Comparison of ENCODE assay signal across 2 cellular contexts in the genomic region with DNA sequence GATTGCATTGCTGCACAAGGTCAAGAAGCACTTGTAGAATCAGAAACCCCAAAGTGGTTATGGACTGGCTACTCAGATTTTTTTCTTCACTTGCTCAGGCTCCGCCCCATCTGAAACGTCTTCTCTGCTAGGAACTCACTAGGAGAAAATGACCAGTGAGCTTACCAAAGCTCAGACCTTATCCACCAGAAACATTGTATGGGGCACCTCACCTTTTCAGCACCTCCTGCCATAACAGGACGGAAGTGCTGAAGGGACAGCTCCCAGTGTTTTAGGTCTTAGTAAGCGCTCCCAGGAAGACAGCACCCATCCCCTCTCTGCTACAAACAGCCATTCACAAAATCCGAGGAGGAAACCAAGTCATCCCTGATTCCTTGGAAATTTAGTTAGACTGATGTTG.
A peak's percentile ranks its signal among the peaks of the same experiment; 100 is the strongest.
TF ChIP-seq lines count a peak whose summit lies in the region.

No MANE protein-coding gene starts in this region.

TF ChIP-seq in HepG2, 621 proteins besides CTCF, POLR2A, EP300 and RAD21 (continued from another document):
- TF ChIP-seq, protein P1, sequence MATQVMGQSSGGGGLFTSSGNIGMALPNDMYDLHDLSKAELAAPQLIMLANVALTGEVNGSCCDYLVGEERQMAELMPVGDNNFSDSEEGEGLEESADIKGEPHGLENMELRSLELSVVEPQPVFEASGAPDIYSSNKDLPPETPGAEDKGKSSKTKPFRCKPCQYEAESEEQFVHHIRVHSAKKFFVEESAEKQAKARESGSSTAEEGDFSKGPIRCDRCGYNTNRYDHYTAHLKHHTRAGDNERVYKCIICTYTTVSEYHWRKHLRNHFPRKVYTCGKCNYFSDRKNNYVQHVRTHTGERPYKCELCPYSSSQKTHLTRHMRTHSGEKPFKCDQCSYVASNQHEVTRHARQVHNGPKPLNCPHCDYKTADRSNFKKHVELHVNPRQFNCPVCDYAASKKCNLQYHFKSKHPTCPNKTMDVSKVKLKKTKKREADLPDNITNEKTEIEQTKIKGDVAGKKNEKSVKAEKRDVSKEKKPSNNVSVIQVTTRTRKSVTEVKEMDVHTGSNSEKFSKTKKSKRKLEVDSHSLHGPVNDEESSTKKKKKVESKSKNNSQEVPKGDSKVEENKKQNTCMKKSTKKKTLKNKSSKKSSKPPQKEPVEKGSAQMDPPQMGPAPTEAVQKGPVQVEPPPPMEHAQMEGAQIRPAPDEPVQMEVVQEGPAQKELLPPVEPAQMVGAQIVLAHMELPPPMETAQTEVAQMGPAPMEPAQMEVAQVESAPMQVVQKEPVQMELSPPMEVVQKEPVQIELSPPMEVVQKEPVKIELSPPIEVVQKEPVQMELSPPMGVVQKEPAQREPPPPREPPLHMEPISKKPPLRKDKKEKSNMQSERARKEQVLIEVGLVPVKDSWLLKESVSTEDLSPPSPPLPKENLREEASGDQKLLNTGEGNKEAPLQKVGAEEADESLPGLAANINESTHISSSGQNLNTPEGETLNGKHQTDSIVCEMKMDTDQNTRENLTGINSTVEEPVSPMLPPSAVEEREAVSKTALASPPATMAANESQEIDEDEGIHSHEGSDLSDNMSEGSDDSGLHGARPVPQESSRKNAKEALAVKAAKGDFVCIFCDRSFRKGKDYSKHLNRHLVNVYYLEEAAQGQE (IDR thresholded peaks at IDR 0.05; ENCODE audit: borderline replicate concordance in 1 of 2, low read depth in 1 of 2, low read length in 2 of 2) = peak; percentile 31 to 90

TF ChIP-seq in SK-N-SH treated with all-trans-retinoic acid at 6 μM for 48 hours, 23 proteins besides CTCF, POLR2A, EP300 and RAD21 (continued from another document):
- TF ChIP-seq, protein P2, sequence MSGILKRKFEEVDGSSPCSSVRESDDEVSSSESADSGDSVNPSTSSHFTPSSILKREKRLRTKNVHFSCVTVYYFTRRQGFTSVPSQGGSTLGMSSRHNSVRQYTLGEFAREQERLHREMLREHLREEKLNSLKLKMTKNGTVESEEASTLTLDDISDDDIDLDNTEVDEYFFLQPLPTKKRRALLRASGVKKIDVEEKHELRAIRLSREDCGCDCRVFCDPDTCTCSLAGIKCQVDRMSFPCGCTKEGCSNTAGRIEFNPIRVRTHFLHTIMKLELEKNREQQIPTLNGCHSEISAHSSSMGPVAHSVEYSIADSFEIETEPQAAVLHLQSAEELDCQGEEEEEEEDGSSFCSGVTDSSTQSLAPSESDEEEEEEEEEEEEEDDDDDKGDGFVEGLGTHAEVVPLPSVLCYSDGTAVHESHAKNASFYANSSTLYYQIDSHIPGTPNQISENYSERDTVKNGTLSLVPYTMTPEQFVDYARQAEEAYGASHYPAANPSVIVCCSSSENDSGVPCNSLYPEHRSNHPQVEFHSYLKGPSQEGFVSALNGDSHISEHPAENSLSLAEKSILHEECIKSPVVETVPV (CRISPR knock-in tag; IDR thresholded peaks at IDR 0.05) = no peak
- TF ChIP-seq CSDC2 (CRISPR knock-in tag; IDR thresholded peaks at IDR 0.05) (no peak), ZNF8 (CRISPR knock-in tag; IDR thresholded peaks at IDR 0.05) (no peak), GLIS3 (CRISPR knock-in tag; IDR thresholded peaks at IDR 0.05) (no peak), TCF4 (CRISPR knock-in tag; IDR thresholded peaks at IDR 0.05; ENCODE audit: borderline replicate concordance) (no peak), ZFP30 (CRISPR knock-in tag; IDR thresholded peaks at IDR 0.05) (no peak), TOX (CRISPR knock-in tag; IDR thresholded peaks at IDR 0.05; ENCODE audit: borderline replicate concordance) (no peak), ARNTL (CRISPR knock-in tag; IDR thresholded peaks at IDR 0.05; ENCODE audit: borderline replicate concordance, low read depth) (no peak)
- TF ChIP-seq, protein P3, sequence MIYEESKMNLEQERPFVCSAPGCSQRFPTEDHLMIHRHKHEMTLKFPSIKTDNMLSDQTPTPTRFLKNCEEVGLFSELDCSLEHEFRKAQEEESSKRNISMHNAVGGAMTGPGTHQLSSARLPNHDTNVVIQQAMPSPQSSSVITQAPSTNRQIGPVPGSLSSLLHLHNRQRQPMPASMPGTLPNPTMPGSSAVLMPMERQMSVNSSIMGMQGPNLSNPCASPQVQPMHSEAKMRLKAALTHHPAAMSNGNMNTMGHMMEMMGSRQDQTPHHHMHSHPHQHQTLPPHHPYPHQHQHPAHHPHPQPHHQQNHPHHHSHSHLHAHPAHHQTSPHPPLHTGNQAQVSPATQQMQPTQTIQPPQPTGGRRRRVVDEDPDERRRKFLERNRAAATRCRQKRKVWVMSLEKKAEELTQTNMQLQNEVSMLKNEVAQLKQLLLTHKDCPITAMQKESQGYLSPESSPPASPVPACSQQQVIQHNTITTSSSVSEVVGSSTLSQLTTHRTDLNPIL (CRISPR knock-in tag; IDR thresholded peaks at IDR 0.05; ENCODE audit: low read depth) = no peak
- TF ChIP-seq, protein P4, sequence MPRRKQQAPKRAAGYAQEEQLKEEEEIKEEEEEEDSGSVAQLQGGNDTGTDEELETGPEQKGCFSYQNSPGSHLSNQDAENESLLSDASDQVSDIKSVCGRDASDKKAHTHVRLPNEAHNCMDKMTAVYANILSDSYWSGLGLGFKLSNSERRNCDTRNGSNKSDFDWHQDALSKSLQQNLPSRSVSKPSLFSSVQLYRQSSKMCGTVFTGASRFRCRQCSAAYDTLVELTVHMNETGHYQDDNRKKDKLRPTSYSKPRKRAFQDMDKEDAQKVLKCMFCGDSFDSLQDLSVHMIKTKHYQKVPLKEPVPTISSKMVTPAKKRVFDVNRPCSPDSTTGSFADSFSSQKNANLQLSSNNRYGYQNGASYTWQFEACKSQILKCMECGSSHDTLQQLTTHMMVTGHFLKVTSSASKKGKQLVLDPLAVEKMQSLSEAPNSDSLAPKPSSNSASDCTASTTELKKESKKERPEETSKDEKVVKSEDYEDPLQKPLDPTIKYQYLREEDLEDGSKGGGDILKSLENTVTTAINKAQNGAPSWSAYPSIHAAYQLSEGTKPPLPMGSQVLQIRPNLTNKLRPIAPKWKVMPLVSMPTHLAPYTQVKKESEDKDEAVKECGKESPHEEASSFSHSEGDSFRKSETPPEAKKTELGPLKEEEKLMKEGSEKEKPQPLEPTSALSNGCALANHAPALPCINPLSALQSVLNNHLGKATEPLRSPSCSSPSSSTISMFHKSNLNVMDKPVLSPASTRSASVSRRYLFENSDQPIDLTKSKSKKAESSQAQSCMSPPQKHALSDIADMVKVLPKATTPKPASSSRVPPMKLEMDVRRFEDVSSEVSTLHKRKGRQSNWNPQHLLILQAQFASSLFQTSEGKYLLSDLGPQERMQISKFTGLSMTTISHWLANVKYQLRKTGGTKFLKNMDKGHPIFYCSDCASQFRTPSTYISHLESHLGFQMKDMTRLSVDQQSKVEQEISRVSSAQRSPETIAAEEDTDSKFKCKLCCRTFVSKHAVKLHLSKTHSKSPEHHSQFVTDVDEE (CRISPR knock-in tag; IDR thresholded peaks at IDR 0.05) = no peak
